19 cellular contexts compared by ENCODE assay signal in the genomic region with DNA sequence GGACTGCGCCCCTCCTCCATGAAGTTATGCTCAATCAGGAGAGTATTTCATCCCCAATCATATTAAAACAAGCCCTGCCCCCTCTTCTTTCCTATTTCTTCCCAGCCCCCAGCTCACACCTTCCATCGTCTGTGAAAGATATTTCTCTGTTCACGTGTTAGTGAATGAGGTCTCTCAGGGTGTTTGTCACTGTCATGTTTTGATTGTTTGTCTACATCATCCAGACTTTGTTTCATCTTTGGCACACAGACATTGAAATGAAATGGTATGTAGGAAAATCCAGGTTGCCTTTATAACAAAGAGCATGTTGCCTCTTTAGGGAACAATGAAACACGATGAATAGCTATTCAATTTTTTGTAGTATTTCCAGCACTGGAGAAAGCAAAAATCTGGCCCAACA.
DNase-seq lines count a peak whose midpoint lies in the region; ATAC-seq, FAIRE-seq and TF ChIP-seq lines count a peak whose summit lies in the region.
"Had no signal": no experiment of that assay in that cellular context is flagged by ENCODE, and none has a peak within 500 bp of the region (broad histone marks: within the 10 kb centered on the region; RNA-seq: fewer than 3 reads in every experiment).

No MANE protein-coding gene starts in this region.

- no peak overlapping the region for H3K23ac ChIP-seq in mesenchymal stem cell (ENCODE audit: low read length in 2 of 2)

- no peaks in the 10 kb centered on the region for H4K20me1 ChIP-seq in astrocyte (ENCODE audit: insufficient read depth, low read length)

- no peak overlapping the region for H3K14ac ChIP-seq in mesenchymal stem cell (ENCODE audit: low read length in 2 of 2)

- H3K9ac ChIP-seq in astrocyte (ENCODE audit: low read length) (no peak overlapping the region), mesenchymal stem cell (ENCODE audit: low read length) (no peak overlapping the region)

- H3K36me3 ChIP-seq in astrocyte (ENCODE audit: insufficient read depth, low read length) = no peaks in the 10 kb centered on the region
- no peaks in the 10 kb centered on the region for H3K36me3 ChIP-seq in mesenchymal stem cell (ENCODE audit: control insufficient read depth in 1 of 2, insufficient read depth in 2 of 2, low read depth in 1 of 2, low read length in 2 of 2)
- H3K36me3 ChIP-seq: BE2C, SJSA1 had no signal

- WGBS in mesenchymal stem cell = 74% methylated on average over 3 of the region's 4 CpGs

- H3K79me1 ChIP-seq in mesenchymal stem cell (replicated peaks; ENCODE audit: low read length, poor library complexity, severe bottlenecking) = no peaks in the 10 kb centered on the region

- H2AK5ac ChIP-seq in mesenchymal stem cell (ENCODE audit: low read length, severe bottlenecking) = no peak overlapping the region

- H3K4me3 Mint-ChIP-seq in astrocyte (ENCODE audit: unreplicated experiment) = no peak overlapping the region
- H3K4me3 Mint-ChIP-seq: CD4-positive, alpha-beta T cell had no signal

- H3K27ac ChIP-seq in astrocyte (ENCODE audit: low read depth, low read length) (no peak overlapping the region), mesenchymal stem cell (ENCODE audit: low read length, poor library complexity, severe bottlenecking) (no peak overlapping the region)
- H3K27ac ChIP-seq: SJSA1 had no signal

- H3K4me3 ChIP-seq in astrocyte (ENCODE audit: insufficient read depth, low read depth, low read length) = no peak overlapping the region
- H3K4me3 ChIP-seq in mesenchymal stem cell (ENCODE audit: insufficient read depth in 1 of 2, low read depth in 1 of 2, low read length in 2 of 2) = no peak overlapping the region
- H3K4me3 ChIP-seq: SJSA1 had no signal

- no peak for FAIRE-seq in astrocyte (lab: Jason Lieb, UNC)
- FAIRE-seq in GM19239 (lab: Jason Lieb, UNC) = no peak

- no peaks in the 10 kb centered on the region for H3K79me2 ChIP-seq in astrocyte (ENCODE audit: insufficient read depth, low read length)

- no peak overlapping the region for H4K91ac ChIP-seq in mesenchymal stem cell (ENCODE audit: low read length)

- no peak overlapping the region for H2AFZ ChIP-seq in astrocyte (ENCODE audit: low read depth, low read length)
- H2AFZ ChIP-seq in mesenchymal stem cell (ENCODE audit: low read depth, low read length) = no peak overlapping the region

- TF ChIP-seq CTCF in astrocyte (IDR thresholded peaks at IDR 0.05; ENCODE audit: insufficient read depth, low read depth, low read length) = no peak

- H3K4me2 ChIP-seq in astrocyte (ENCODE audit: low read length) (peak overlapping the region; percentile 28), mesenchymal stem cell (ENCODE audit: low read length, poor library complexity, severe bottlenecking) (no peak overlapping the region)

- H3K4me1 ChIP-seq in astrocyte (ENCODE audit: insufficient read depth, low read length) (no peaks in the 10 kb centered on the region), mesenchymal stem cell (ENCODE audit: control insufficient read depth, insufficient read depth, low read depth, low read length) (no peaks in the 10 kb centered on the region)
- H3K4me1 ChIP-seq: BE2C, SJSA1 had no signal

- H4K8ac ChIP-seq in mesenchymal stem cell (ENCODE audit: low read length) = no peak overlapping the region

- no peaks in the 10 kb centered on the region for H3K4me1 Mint-ChIP-seq in astrocyte (ENCODE audit: low read depth, unreplicated experiment)

- DNase-seq in NCI-H1694 treated with DMSO at 0.1 percent for 48 hours (lab: John Stamatoyannopoulos, UW) (peak; percentile 54), NCI-H1694 (lab: John Stamatoyannopoulos, UW) (no peak), astrocyte (ENCODE audit: low read depth) (no peak), mesenchymal stem cell (no peak), mesenteric fat pad (ENCODE audit: low spot score) (no peak), GM19239 (ENCODE audit: insufficient read length, low spot score) (no peak)
- DNase-seq: 8988T; BE2C; Calu3; CD4-positive, alpha-beta T cell; DMS79; NCI-H1048; NCI-H146; NCI-H2107; NCI-H510A; NCI-H82 had no signal

- H3K9me3 ChIP-seq in astrocyte (ENCODE audit: insufficient read depth, low read depth, low read length) = no peaks in the 10 kb centered on the region
- H3K9me3 ChIP-seq in mesenchymal stem cell (ENCODE audit: control insufficient read depth, low read length) = no peaks in the 10 kb centered on the region
- H3K9me3 ChIP-seq: BE2C, SJSA1 had no signal

- H2BK5ac ChIP-seq in mesenchymal stem cell (ENCODE audit: low read depth, low read length, poor library complexity, severe bottlenecking) = no peak overlapping the region

- no peak overlapping the region for H2BK12ac ChIP-seq in mesenchymal stem cell (ENCODE audit: low read length in 2 of 2)

- H3K27ac Mint-ChIP-seq in astrocyte (ENCODE audit: unreplicated experiment) = no peak overlapping the region
- H3K27ac Mint-ChIP-seq: CD4-positive, alpha-beta T cell had no signal

- H3K27me3 Mint-ChIP-seq in astrocyte (ENCODE audit: low read depth, unreplicated experiment) = no peaks in the 10 kb centered on the region

- H3K27me3 ChIP-seq in astrocyte (ENCODE audit: insufficient read depth, low read length) (no peaks in the 10 kb centered on the region), mesenchymal stem cell (ENCODE audit: control insufficient read depth in 1 of 2, insufficient read depth in 1 of 2, low read length in 2 of 2) (no peaks in the 10 kb centered on the region)
- H3K27me3 ChIP-seq: BE2C, SJSA1 had no signal

- H3K9me3 Mint-ChIP-seq in astrocyte (ENCODE audit: unreplicated experiment) = peaks cover 3% of the 10 kb centered on the region
- H3K9me3 Mint-ChIP-seq: CD4-positive, alpha-beta T cell had no signal

- no peaks in the 10 kb centered on the region for H3K36me3 Mint-ChIP-seq in astrocyte (ENCODE audit: low read depth, unreplicated experiment)

- H2BK15ac ChIP-seq in mesenchymal stem cell (ENCODE audit: low read depth, poor library complexity, severe bottlenecking) = no peak overlapping the region

- H3K18ac ChIP-seq in mesenchymal stem cell (ENCODE audit: low read depth in 1 of 2, low read length in 2 of 2) = peak overlapping the region in 1 of 2 experiments; percentile 62

- H2BK120ac ChIP-seq in mesenchymal stem cell (ENCODE audit: low read depth, low read length) = peak overlapping the region; percentile 27

- H3K4ac ChIP-seq in mesenchymal stem cell (ENCODE audit: low read depth in 1 of 2, low read length in 2 of 2) = no peak overlapping the region

- no peak for ATAC-seq in GM18909 (IDR thresholded peaks at IDR 0.05; ENCODE audit: poor library complexity, unreplicated experiment)
- no peak for ATAC-seq in HG03045 (IDR thresholded peaks at IDR 0.05; ENCODE audit: unreplicated experiment)
